In the genomic region with DNA sequence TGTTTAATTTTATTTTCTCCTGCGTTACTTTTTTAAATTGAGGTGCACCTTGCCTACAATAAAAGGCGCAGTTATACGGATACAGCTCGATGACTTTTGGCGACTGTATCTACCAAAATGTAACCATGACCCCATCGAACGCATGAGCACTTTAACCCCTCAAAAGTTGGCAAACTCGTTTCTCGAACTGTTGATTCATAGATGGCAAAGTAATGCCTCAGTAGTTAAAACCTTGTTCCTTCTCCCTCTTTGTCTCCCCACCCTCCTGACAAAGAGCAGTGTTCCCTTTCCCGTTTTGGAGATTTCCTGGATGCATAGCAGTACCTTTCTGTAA, we compare ENCODE assay signal across 12 cellular contexts. TPM values are rescaled to one million over a fixed set of nuclear protein-coding genes. Genes with fewer than 3 reads are reported as not detected.
DNase-seq lines count a peak whose midpoint lies in the region; ATAC-seq and TF ChIP-seq lines count a peak whose summit lies in the region.
"Had no signal": no experiment of that assay in that cellular context is flagged by ENCODE, and none has a peak within 500 bp of the region (broad histone marks: within the 10 kb centered on the region; RNA-seq: fewer than 3 reads in every experiment).

No MANE protein-coding gene starts in this region.

- H3K9ac ChIP-seq in endodermal cell (ENCODE audit: extremely low read depth, low read length, poor library complexity, severe bottlenecking): no peak overlapping the region

- ATAC-seq in mucosa of descending colon: peak; percentile 6
- no peak for ATAC-seq in GM19023 (IDR thresholded peaks at IDR 0.05; ENCODE audit: unreplicated experiment)

- no peaks in the 10 kb centered on the region for H3K9me3 Mint-ChIP-seq in MCF 10A (ENCODE audit: unreplicated experiment)
- no peaks in the 10 kb centered on the region for H3K9me3 Mint-ChIP-seq in endodermal cell
- no peaks in the 10 kb centered on the region for H3K9me3 Mint-ChIP-seq in type B pancreatic cell
- H3K9me3 Mint-ChIP-seq: activated naive CD4-positive, alpha-beta T cell treated with anti-CD3 and anti-CD28 coated beads, Interleukin-2, amount 50 U/mL, for 24 hours had no signal

- intact Hi-C loops in breast epithelium (cut with DNase I; ENCODE audit: low total_unique reads) (no loop called here), MCF 10A (cut with micrococcal nuclease) (no loop called here), mucosa of descending colon (cut with DNase I, micrococcal nuclease) (no loop called here)

- no TSS peak for BruUV-seq in MCF 10A (replicated peaks; lab: Mats Ljungman, UMichigan)

- 37 to 46% methylated on average over 10 of the region's 10 CpGs for WGBS in endodermal cell (ENCODE audit: insufficient coverage in 1 of 2, insufficient read length in 1 of 2), 2 experiments

- TF ChIP-seq CTCF in breast epithelium (IDR thresholded peaks at IDR 0.05): no peak
- TF ChIP-seq CTCF in MCF 10A (IDR thresholded peaks at IDR 0.05; ENCODE audit: unreplicated experiment): no peak
- no peak for TF ChIP-seq CTCF in endodermal cell (conservative IDR thresholded peaks at IDR 0.05)
- TF ChIP-seq CTCF in mucosa of descending colon (IDR thresholded peaks at IDR 0.05): no peak
- TF ChIP-seq CTCF in type B pancreatic cell (conservative IDR thresholded peaks at IDR 0.05): no peak

- peak overlapping the region; percentile 32 to 67 (median 52) for H3K4me3 ChIP-seq in breast epithelium
- H3K4me3 ChIP-seq in endodermal cell (ENCODE audit: low read length): peak overlapping the region; percentile 75
- H3K4me3 ChIP-seq in mucosa of descending colon: no peak overlapping the region

- DNase-seq in breast epithelium (ENCODE audit: low spot score in 2 of 2) (no peak), MCF 10A (ENCODE audit: unreplicated experiment) (no peak), endodermal cell (no peak), mucosa of descending colon (no peak), type B pancreatic cell (ENCODE audit: extremely low spot score, unreplicated experiment) (no peak), NCI-H2107 treated with DMSO at 0.1 percent for 48 hours (lab: John Stamatoyannopoulos, UW; ENCODE audit: unreplicated experiment) (no peak)
- no peak for DNase-seq in activated effector memory CD4-positive, alpha-beta T cell treated with anti-CD3 and anti-CD28 coated beads, Interleukin-2, amount 50 U/mL, for 16 hours
- DNase-seq: CD4-positive, CD25-positive, alpha-beta regulatory T cell; KG1; SIG-M5 had no signal

- H3K27ac ChIP-seq in breast epithelium (no peak overlapping the region), endodermal cell (ENCODE audit: low read depth, low read length) (no peak overlapping the region)

- no peak for TF ChIP-seq POLR2A in breast epithelium (IDR thresholded peaks at IDR 0.05)

- H3K4me1 ChIP-seq in breast epithelium: no peaks in the 10 kb centered on the region
- H3K4me1 ChIP-seq in endodermal cell (ENCODE audit: control insufficient read depth, insufficient read depth, low read length): no peaks in the 10 kb centered on the region
- H3K4me1 ChIP-seq in mucosa of descending colon (ENCODE audit: low read depth): peaks cover 2% of the 10 kb centered on the region

- H3K4me3 Mint-ChIP-seq in MCF 10A (ENCODE audit: unreplicated experiment) (no peak overlapping the region), endodermal cell (peak overlapping the region; percentile 59), type B pancreatic cell (peak overlapping the region; percentile 83)
- H3K4me3 Mint-ChIP-seq: activated naive CD4-positive, alpha-beta T cell treated with anti-CD3 and anti-CD28 coated beads, Interleukin-2, amount 50 U/mL, for 24 hours had no signal

- POLR2A ChIA-PET in MCF 10A (lab: Yijun Ruan, JAX): interaction anchor here (1.0 kb wide), 1 partner anchor 44 kb away, joined by 3 read pairs; no protein-coding TSS in a partner anchor

- H3K27me3 Mint-ChIP-seq in MCF 10A (ENCODE audit: insufficient read depth, unreplicated experiment) (peaks cover 36% of the 10 kb centered on the region), endodermal cell (ENCODE audit: insufficient read depth) (peaks cover 59% of the 10 kb centered on the region), type B pancreatic cell (peaks cover 61% of the 10 kb centered on the region)

- no peaks in the 10 kb centered on the region for H3K27me3 ChIP-seq in breast epithelium
- peaks cover 27% of the 10 kb centered on the region for H3K27me3 ChIP-seq in endodermal cell (ENCODE audit: control insufficient read depth, insufficient read depth, low read length, poor library complexity, severe bottlenecking)

- no peaks in the 10 kb centered on the region for H3K36me3 ChIP-seq in breast epithelium
- H3K36me3 ChIP-seq in endodermal cell (ENCODE audit: control insufficient read depth, insufficient read depth, low read length): no peaks in the 10 kb centered on the region
- no peaks in the 10 kb centered on the region for H3K36me3 ChIP-seq in mucosa of descending colon (ENCODE audit: low read depth)

- H3K4me1 Mint-ChIP-seq in MCF 10A (ENCODE audit: insufficient read depth, unreplicated experiment) (no peaks in the 10 kb centered on the region), endodermal cell (peaks cover 10% of the 10 kb centered on the region), type B pancreatic cell (ENCODE audit: unreplicated experiment) (no peaks in the 10 kb centered on the region)

- H3K27ac Mint-ChIP-seq in MCF 10A (ENCODE audit: low read depth, unreplicated experiment) (no peak overlapping the region), endodermal cell (no peak overlapping the region), type B pancreatic cell (no peak overlapping the region)
- H3K27ac Mint-ChIP-seq: CD4-positive, CD25-positive, alpha-beta regulatory T cell had no signal

- no peaks in the 10 kb centered on the region for H3K36me3 Mint-ChIP-seq in MCF 10A (ENCODE audit: insufficient read depth, unreplicated experiment)
- no peaks in the 10 kb centered on the region for H3K36me3 Mint-ChIP-seq in endodermal cell (ENCODE audit: low read depth)
- no peaks in the 10 kb centered on the region for H3K36me3 Mint-ChIP-seq in type B pancreatic cell
- H3K36me3 Mint-ChIP-seq: activated naive CD4-positive, alpha-beta T cell treated with anti-CD3 and anti-CD28 coated beads, Interleukin-2, amount 50 U/mL, for 24 hours; CD4-positive, CD25-positive, alpha-beta regulatory T cell had no signal

- H3K9me3 ChIP-seq in breast epithelium (no peaks in the 10 kb centered on the region), endodermal cell (ENCODE audit: control insufficient read depth, low read length) (no peaks in the 10 kb centered on the region), mucosa of descending colon (no peaks in the 10 kb centered on the region)

- CTCF ChIA-PET in MCF 10A (lab: Yijun Ruan, JAX): no interaction called here

RNA-seq across cellular contexts. Expression of gene MOGAT1, which starts 0.6 kb away (rescaled TPM):
- total RNA-seq in breast epithelium (under 1 TPM in 1 of 3 donors, not detected in 2; 0.98 TPM), MCF 10A (2022) (not detected in 2 replicates), endodermal cell (not detected), mucosa of descending colon (under 1 TPM in 1 of 3 donors, not detected in 2; 0.38 TPM), type B pancreatic cell (ENCODE audit: low replicate concordance) (0.45 TPM in 1 of 2 replicates, not detected in the other)
- polyA plus RNA-seq in endodermal cell (2013, experiment 1 of 2): 0.21 TPM
- polyA plus RNA-seq in endodermal cell (2013, experiment 2 of 2): not detected
- total RNA-seq: CD4-positive, CD25-positive, alpha-beta regulatory T cell had no signal
- polyA plus RNA-seq: CD4-positive, CD25-positive, alpha-beta regulatory T cell had no signal

RNA-seq across cellular contexts. Expression of gene FARSB, which starts 16.1 kb away (rescaled TPM):
- total RNA-seq in breast epithelium: 10 to 100 TPM; 11.8 to 19.0 (median 18.7) TPM
- 44.8 and 70.3 TPM in 2 replicates for total RNA-seq in MCF 10A (2022)
- total RNA-seq in endodermal cell: 10 to 100 TPM; 15.9 to 18.3 TPM
- polyA plus RNA-seq in endodermal cell (2013, experiment 1 of 2): 31.4 TPM
- 28.4 TPM for polyA plus RNA-seq in endodermal cell (2013, experiment 2 of 2)
- 10 to 100 TPM; 18.0 to 27.2 (median 21.1) TPM for total RNA-seq in mucosa of descending colon
- total RNA-seq in type B pancreatic cell (ENCODE audit: low replicate concordance): 17.3 and 24.0 TPM in 2 replicates
